Comparison of ENCODE assay signal across 2 cellular contexts in genomic region chr1:54391450-54392071, GRCh38.
TF ChIP-seq lines count a peak whose summit lies in the region.

No MANE protein-coding gene starts in this region.

TF ChIP-seq in IMR-90, 13 proteins besides CTCF, POLR2A, EP300 and RAD21:
- no peak for TF ChIP-seq CEBPB (IDR thresholded peaks at IDR 0.05; ENCODE audit: low read depth, low read length)
- no peak for TF ChIP-seq MXI1 (IDR thresholded peaks at IDR 0.05; ENCODE audit: borderline replicate concordance, low read depth, low read length)
- TF ChIP-seq SMC3 (IDR thresholded peaks at IDR 0.05; ENCODE audit: low read depth, low read length) = no peak
- no peak for TF ChIP-seq NFE2L2 (IDR thresholded peaks at IDR 0.05; ENCODE audit: low read depth, low read length)
- no peak for TF ChIP-seq MAZ (IDR thresholded peaks at IDR 0.05; ENCODE audit: borderline replicate concordance, low read depth, low read length)
- no peak for TF ChIP-seq BHLHE40 (IDR thresholded peaks at IDR 0.05; ENCODE audit: low read depth, low read length)
- no peak for TF ChIP-seq RFX5 (IDR thresholded peaks at IDR 0.05; ENCODE audit: low read depth, low read length)
- TF ChIP-seq RCOR1 (IDR thresholded peaks at IDR 0.05; ENCODE audit: insufficient replicate concordance, low read length) = no peak
- TF ChIP-seq CHD1 (IDR thresholded peaks at IDR 0.05; ENCODE audit: low read depth, low read length) = no peak
- TF ChIP-seq USF2 (IDR thresholded peaks at IDR 0.05; ENCODE audit: low read depth, low read length) = no peak
- no peak for TF ChIP-seq MAFK (IDR thresholded peaks at IDR 0.05; ENCODE audit: low read depth, low read length)
- no peak for TF ChIP-seq FOS (IDR thresholded peaks at IDR 0.05; ENCODE audit: low read depth, low read length)
- TF ChIP-seq, protein P1, sequence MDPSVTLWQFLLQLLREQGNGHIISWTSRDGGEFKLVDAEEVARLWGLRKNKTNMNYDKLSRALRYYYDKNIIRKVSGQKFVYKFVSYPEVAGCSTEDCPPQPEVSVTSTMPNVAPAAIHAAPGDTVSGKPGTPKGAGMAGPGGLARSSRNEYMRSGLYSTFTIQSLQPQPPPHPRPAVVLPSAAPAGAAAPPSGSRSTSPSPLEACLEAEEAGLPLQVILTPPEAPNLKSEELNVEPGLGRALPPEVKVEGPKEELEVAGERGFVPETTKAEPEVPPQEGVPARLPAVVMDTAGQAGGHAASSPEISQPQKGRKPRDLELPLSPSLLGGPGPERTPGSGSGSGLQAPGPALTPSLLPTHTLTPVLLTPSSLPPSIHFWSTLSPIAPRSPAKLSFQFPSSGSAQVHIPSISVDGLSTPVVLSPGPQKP (IDR thresholded peaks at IDR 0.05; ENCODE audit: borderline replicate concordance, low read depth, low read length) = no peak

TF ChIP-seq in K562, 482 proteins besides CTCF, POLR2A, EP300 and RAD21:
- 0 out of 2 replicates have a peak, but pooled peaks have one; percentile 5 for TF ChIP-seq RBFOX2 (IDR thresholded peaks at IDR 0.05; ENCODE audit: low read depth, low read length)
- TF ChIP-seq ZNF212 (CRISPR knock-in tag; IDR thresholded peaks at IDR 0.05) = no peak
- TF ChIP-seq NEUROD1 (IDR thresholded peaks at IDR 0.05; ENCODE audit: borderline replicate concordance, low read depth, low read length, partially characterized antibody) = no peak
- TF ChIP-seq KAT7 (CRISPR knock-in tag; IDR thresholded peaks at IDR 0.05; ENCODE audit: borderline replicate concordance) = 0 out of 2 replicates have a peak, but pooled peaks have one; percentile 20
